22 cellular contexts compared by ENCODE assay signal in the genomic region with DNA sequence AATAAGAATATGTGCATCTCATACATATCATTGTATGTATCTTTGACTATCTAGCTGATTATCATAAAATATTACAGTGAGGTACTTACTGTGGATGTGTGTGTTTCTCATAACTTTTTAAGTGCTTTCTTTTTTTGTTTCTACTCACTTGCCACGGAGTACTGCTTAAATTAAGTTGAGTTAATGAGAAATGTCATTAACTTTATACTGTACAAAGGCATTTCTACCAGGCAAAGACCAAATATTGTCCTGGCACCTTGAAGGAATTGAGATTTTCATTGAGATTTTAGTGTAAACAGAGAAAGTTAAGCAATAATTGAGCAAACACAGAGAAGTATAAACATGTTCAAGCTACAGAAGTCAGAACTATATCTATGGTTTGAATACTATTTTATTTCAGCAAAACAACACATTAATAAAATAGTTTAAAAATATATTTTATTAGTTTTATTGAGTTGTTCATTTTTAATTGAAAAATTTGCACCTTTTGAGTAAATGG.
"Had no signal": no experiment of that assay in that cellular context is flagged by ENCODE, and none has a peak within 500 bp of the region (broad histone marks: within the 10 kb centered on the region; RNA-seq: fewer than 3 reads in every experiment).

No MANE protein-coding gene starts in this region.

- H2AFZ ChIP-seq: neural progenitor cell, parathyroid adenoma had no signal

- H3K4me2 ChIP-seq: neural progenitor cell had no signal

- H3K36me3 ChIP-seq: esophagus squamous epithelium, neural progenitor cell, right atrium auricular region, sigmoid colon, tibial artery had no signal

- H3K9ac ChIP-seq: neural progenitor cell, parathyroid adenoma had no signal

- FAIRE-seq: islet of Langerhans, urothelium cell line had no signal

- H3K4me1 ChIP-seq: esophagus squamous epithelium, neural progenitor cell, parathyroid adenoma, right atrium auricular region, sigmoid colon, testis, tibial artery had no signal

- H3K79me2 ChIP-seq: parathyroid adenoma had no signal

- DNase-seq: cortex of kidney; effector memory CD8-positive, alpha-beta T cell; erythroblast; esophagus squamous epithelium; foreskin melanocyte; left cardiac atrium; mesenchymal stem cell; mucosa of descending colon; naive B cell; sigmoid colon; stimulated activated CD4-positive, alpha-beta T cell treated with anti-CD3 and anti-CD28 coated beads, Interleukin-4, amount 100 ng/mL, for 4 hours; stimulated activated naive CD8-positive, alpha-beta T cell treated with anti-CD3 and anti-CD28 coated beads, Interleukin-15, Interleukin-2, amounts not matched to agents 100 U/mL and 50 U/mL, for 24 hours; substantia nigra; testis; tibial artery had no signal

- H3K27me3 ChIP-seq: esophagus squamous epithelium, neural progenitor cell, right atrium auricular region, sigmoid colon, testis, tibial artery had no signal

- H3K9me3 ChIP-seq: esophagus squamous epithelium, mucosa of descending colon, right atrium auricular region, sigmoid colon, testis, tibial artery had no signal

- ATAC-seq: effector memory CD8-positive, alpha-beta T cell; left cardiac atrium; mucosa of descending colon; natural killer cell treated with Interleukin-12 subunit alpha and Interleukin-12 subunit beta and Interleukin-15 and Interleukin-18, amount 100 ng/mL, for 72 hours; stimulated activated memory B cell treated with anti-CD40 and anti-IgM and Interleukin-4, amounts not matched to agents 10 μg/mL and 1 μg/mL and 100 μg/mL, for 72 hours; stimulated activated naive CD8-positive, alpha-beta T cell treated with anti-CD3 and anti-CD28 coated beads, Interleukin-15, Interleukin-2, amounts not matched to agents 100 U/mL and 50 U/mL, for 24 hours had no signal

- H3K27ac ChIP-seq: esophagus squamous epithelium, neural progenitor cell, parathyroid adenoma, right atrium auricular region, sigmoid colon, testis, tibial artery had no signal

- H3K4me3 ChIP-seq: esophagus squamous epithelium, mucosa of descending colon, neural progenitor cell, right atrium auricular region, sigmoid colon, testis, tibial artery had no signal
